In genomic region chr2:61885896-61886603, GRCh38 we compare ENCODE assay signal across 13 cellular contexts. TPM values are rescaled to one million over a fixed set of nuclear protein-coding genes. Genes with fewer than 3 reads are reported as not detected.
DNase-seq lines count a peak whose midpoint lies in the region; ATAC-seq and TF ChIP-seq lines count a peak whose summit lies in the region.
"Had no signal": no experiment of that assay in that cellular context is flagged by ENCODE, and none has a peak within 500 bp of the region (broad histone marks: within the 10 kb centered on the region; RNA-seq: fewer than 3 reads in every experiment).

No MANE protein-coding gene starts in this region.

- CTCF ChIA-PET in AG04449 (lab: Yijun Ruan, JAX), result no interaction called here
- CTCF ChIA-PET in activated CD8-positive, alpha-beta T cell treated with anti-CD3 and anti-CD28 coated beads, Interleukin-2, amount 10 ng/mL, durations not matched to agents 7 days and 5 days (lab: Charles Lee), result interaction anchor here (1.7 kb wide), 1 partner anchor 19 kb away, joined by 6 read pairs; no protein-coding TSS in a partner anchor

- no peak overlapping the region for H3K27ac ChIP-seq in iPS-20b (ENCODE audit: low read length)
- H3K27ac ChIP-seq: tibial nerve had no signal

- peaks cover 54% of the 10 kb centered on the region for H3K36me3 ChIP-seq in iPS-20b (ENCODE audit: insufficient read depth, low read depth, low read length)

- no peaks in the 10 kb centered on the region for H3K27me3 Mint-ChIP-seq in activated CD8-positive, alpha-beta T cell treated with anti-CD3 and anti-CD28 coated beads, Interleukin-2, amount 10 ng/mL, durations not matched to agents 7 days and 5 days (ENCODE audit: low read depth)

- TF ChIP-seq CTCF in AG04449 (IDR thresholded peaks at IDR 0.05; ENCODE audit: insufficient read depth, low read length, missing control alignments), result no peak

- POLR2A ChIA-PET in AG04449 (lab: Yijun Ruan, JAX), result no interaction called here
- POLR2A ChIA-PET in activated CD8-positive, alpha-beta T cell treated with anti-CD3 and anti-CD28 coated beads, Interleukin-2, amount 10 ng/mL, durations not matched to agents 7 days and 5 days (lab: Charles Lee), result interaction anchor here (0.7 kb wide), 1 partner anchor 215 kb away, joined by 3 read pairs; no protein-coding TSS in a partner anchor

- peaks cover 44% of the 10 kb centered on the region for H3K36me3 Mint-ChIP-seq in activated CD8-positive, alpha-beta T cell treated with anti-CD3 and anti-CD28 coated beads, Interleukin-2, amount 10 ng/mL, durations not matched to agents 7 days and 5 days (ENCODE audit: low read depth)

- no peak for DNase-seq in AG04449 (ENCODE audit: low read depth, low spot score)
- DNase-seq in activated CD8-positive, alpha-beta T cell treated with anti-CD3 and anti-CD28 coated beads, Interleukin-2, amount 10 ng/mL, durations not matched to agents 7 days and 5 days, result no peak
- no peak for DNase-seq in NAMALWA (ENCODE audit: low spot score)
- no peak for DNase-seq in NCI-H2171 (lab: John Stamatoyannopoulos, UW)
- DNase-seq in NCI-H2196 treated with DMSO at 0.1 percent for 48 hours (lab: John Stamatoyannopoulos, UW; ENCODE audit: unreplicated experiment), result no peak
- no peak for DNase-seq in AML-193 (lab: John Stamatoyannopoulos, UW)
- DNase-seq: DMS79, NCI-H1048 had no signal

- H3K4me3 Mint-ChIP-seq in activated CD8-positive, alpha-beta T cell treated with anti-CD3 and anti-CD28 coated beads, Interleukin-2, amount 10 ng/mL, durations not matched to agents 7 days and 5 days, result peak overlapping the region; percentile 97

- H3K9ac ChIP-seq in iPS-20b (ENCODE audit: low read depth, low read length), result peak overlapping the region; percentile 100; the same call in 1 of the 2 replicates

- H3K9me3 Mint-ChIP-seq in activated CD8-positive, alpha-beta T cell treated with anti-CD3 and anti-CD28 coated beads, Interleukin-2, amount 10 ng/mL, durations not matched to agents 7 days and 5 days (ENCODE audit: insufficient read depth), result no peaks in the 10 kb centered on the region

- peak overlapping the region; percentile 49 for H3K27ac Mint-ChIP-seq in activated CD8-positive, alpha-beta T cell treated with anti-CD3 and anti-CD28 coated beads, Interleukin-2, amount 10 ng/mL, durations not matched to agents 7 days and 5 days

- H3K27me3 ChIP-seq in iPS-20b (ENCODE audit: insufficient read depth, low read length), result no peaks in the 10 kb centered on the region
- H3K27me3 ChIP-seq: esophagus muscularis mucosa, tibial nerve had no signal

- no peaks in the 10 kb centered on the region for H3K9me3 ChIP-seq in iPS-20b (ENCODE audit: insufficient read depth, low read depth, low read length)
- H3K9me3 ChIP-seq: esophagus muscularis mucosa, tibial nerve had no signal

- no peaks in the 10 kb centered on the region for H3K4me1 ChIP-seq in iPS-20b (ENCODE audit: insufficient read depth, low read length)

- ATAC-seq in activated CD8-positive, alpha-beta T cell treated with anti-CD3 and anti-CD28 coated beads, Interleukin-2, amount 10 ng/mL, durations not matched to agents 7 days and 5 days, result no peak

- H3K4me3 ChIP-seq in AG04449 (ENCODE audit: low read depth, low read length) (peak overlapping the region; percentile 87), GM08714 (ENCODE audit: low read length) (peak overlapping the region; percentile 99), iPS-20b (ENCODE audit: low read length) (peak overlapping the region; percentile 100)
- H3K4me3 ChIP-seq: lung had no signal

- peaks cover 30% of the 10 kb centered on the region for H3K4me1 Mint-ChIP-seq in activated CD8-positive, alpha-beta T cell treated with anti-CD3 and anti-CD28 coated beads, Interleukin-2, amount 10 ng/mL, durations not matched to agents 7 days and 5 days (ENCODE audit: low read depth)

RNA-seq across cellular contexts. Expression of gene CCT4, which starts 2.4 kb away (rescaled TPM):
- total RNA-seq in activated CD8-positive, alpha-beta T cell treated with anti-CD3 and anti-CD28 coated beads, Interleukin-2, amount 10 ng/mL, durations not matched to agents 7 days and 5 days, result 100 to 1,000 TPM; 177 to 189 TPM

RNA-seq across cellular contexts. Expression of gene COMMD1, which starts 19.4 kb away (rescaled TPM):
- 10 to 100 TPM; 29.3 to 30.5 TPM for total RNA-seq in activated CD8-positive, alpha-beta T cell treated with anti-CD3 and anti-CD28 coated beads, Interleukin-2, amount 10 ng/mL, durations not matched to agents 7 days and 5 days

RNA-seq across cellular contexts. Expression of gene FAM161A, which starts 32.2 kb away (rescaled TPM):
- total RNA-seq in activated CD8-positive, alpha-beta T cell treated with anti-CD3 and anti-CD28 coated beads, Interleukin-2, amount 10 ng/mL, durations not matched to agents 7 days and 5 days, result 1 to 10 TPM; 4.5 to 5.3 TPM
